ENCODE assay signal across 19 cellular contexts in genomic region chr2:26020214-26020613, GRCh38. TPM values are rescaled to one million over a fixed set of nuclear protein-coding genes. Genes with fewer than 3 reads are reported as not detected.
DNase-seq lines count a peak whose midpoint lies in the region; ATAC-seq, FAIRE-seq and TF ChIP-seq lines count a peak whose summit lies in the region.
"Had no signal": no experiment of that assay in that cellular context is flagged by ENCODE, and none has a peak within 500 bp of the region (broad histone marks: within the 10 kb centered on the region; RNA-seq: fewer than 3 reads in every experiment).

No MANE protein-coding gene starts in this region.

- H3K27ac ChIP-seq in A549 (peak overlapping the region; percentile 73 to 93), RWPE1 (peak overlapping the region; percentile 91), esophagus squamous epithelium (peak overlapping the region; percentile 32 to 93 (median 86)), pancreas (peak overlapping the region in 3 of 4 donors; percentile 33 to 91 (median 70))
- H3K27ac ChIP-seq: BLaER1 had no signal

- H3K9me3 ChIP-seq in A549 (peaks cover 7% of the 10 kb centered on the region; the same call in 1 of the 3 replicates), esophagus squamous epithelium (no peaks in the 10 kb centered on the region), pancreas (no peaks in the 10 kb centered on the region)

- peak overlapping the region; percentile 6 for H3K4me2 ChIP-seq in A549
- H3K4me2 ChIP-seq: BLaER1 had no signal

- ATAC-seq in A549 (no peak), pancreas (peak in 3 of 4 donors; percentile 22 to 52 (median 30))

- no peaks in the 10 kb centered on the region for H3K36me3 ChIP-seq in esophagus squamous epithelium
- H3K36me3 ChIP-seq in pancreas: no peaks in the 10 kb centered on the region
- H3K36me3 ChIP-seq: BLaER1 had no signal

- no peak for TF ChIP-seq POLR2A in A549 (IDR thresholded peaks at IDR 0.05; ENCODE audit: low read length)
- TF ChIP-seq POLR2A in esophagus squamous epithelium (IDR thresholded peaks at IDR 0.05): no peak

- H3K4me3 ChIP-seq in A549: no peak overlapping the region
- no peak overlapping the region for H3K4me3 ChIP-seq in esophagus squamous epithelium
- no peak overlapping the region for H3K4me3 ChIP-seq in pancreas
- H3K4me3 ChIP-seq: BLaER1 had no signal

- WGBS in A549 (ENCODE audit: missing lambda C conversion rate): 67% methylated on average over 4 of the region's 4 CpGs
- WGBS in esophagus squamous epithelium, 2 donors: 44 to 62% methylated on average over 4 of the region's 4 CpGs
- WGBS in pancreas, 2 donors: 48 to 55% methylated on average over 4 of the region's 4 CpGs

- intact Hi-C loops in esophagus squamous epithelium (cut with DNase I): no loop called here
- intact Hi-C loops in pancreas (cut with DNase I): no loop called here

- no peak for TF ChIP-seq CTCF in A549 (IDR thresholded peaks at IDR 0.05)
- no peak for TF ChIP-seq CTCF in RWPE1 (conservative IDR thresholded peaks at IDR 0.05; ENCODE audit: low read depth)
- TF ChIP-seq CTCF in esophagus squamous epithelium (IDR thresholded peaks at IDR 0.05): no peak
- no peak for TF ChIP-seq CTCF in pancreas (IDR thresholded peaks at IDR 0.05)

- H3K4me1 ChIP-seq in A549: peaks cover 57% of the 10 kb centered on the region
- peaks cover 20 to 56% (median 24%) of the 10 kb centered on the region in 3 donors for H3K4me1 ChIP-seq in esophagus squamous epithelium
- peaks cover 0 to 23% (median 10%) of the 10 kb centered on the region in 3 donors for H3K4me1 ChIP-seq in pancreas
- H3K4me1 ChIP-seq: BLaER1 had no signal

- POLR2A ChIA-PET in A549 (lab: Yijun Ruan, JAX): no interaction called here
- POLR2A ChIA-PET in RWPE1 (lab: Yijun Ruan, JAX; ENCODE audit: low non-redundant PET): no interaction called here

- FAIRE-seq in A549 (lab: Jason Lieb, UNC): no peak
- FAIRE-seq in pancreas (lab: Jason Lieb, UNC): no peak
- FAIRE-seq: H54 had no signal

- no peaks in the 10 kb centered on the region for H3K27me3 ChIP-seq in esophagus squamous epithelium
- no peaks in the 10 kb centered on the region for H3K27me3 ChIP-seq in pancreas
- H3K27me3 ChIP-seq: BLaER1 had no signal

- CTCF ChIA-PET in A549 (lab: Yijun Ruan, JAX) (interaction anchor here (0.9 to 6.3 kb wide), 4 partner anchors 9 to 125 kb away, joined by 3 to 52 read pairs (median 7); partner anchors contain the start of gene RAB10), RWPE1 (lab: Yijun Ruan, JAX) (no interaction called here)

- TF ChIP-seq RAD21 in A549 (conservative IDR thresholded peaks at IDR 0.05 in 1 of 2, IDR thresholded peaks at IDR 0.05 in 1 of 2): no peak

- no peak for TF ChIP-seq EP300 in A549 (IDR thresholded peaks at IDR 0.05)

- no peak for DNase-seq in A549 (ENCODE audit: low read depth in 1 of 2, low spot score in 1 of 2)
- DNase-seq in RWPE1 (ENCODE audit: low spot score): no peak
- no peak for DNase-seq in esophagus squamous epithelium (lab: John Stamatoyannopoulos, UW)
- no peak for DNase-seq in pancreas
- DNase-seq in anterior cingulate cortex (lab: John Stamatoyannopoulos, UW): no peak
- no peak for DNase-seq in DMS79 (lab: John Stamatoyannopoulos, UW)
- no peak for DNase-seq in cortex of kidney (lab: John Stamatoyannopoulos, UW)
- no peak for DNase-seq in RKO (ENCODE audit: low spot score)
- DNase-seq: 8988T; GF-D8; MV-4-11; NCI-H1417 treated with DMSO at 0.1 percent for 48 hours; NCI-H1930; NCI-H2171 treated with DMSO at 0.1 percent for 48 hours; NCI-H446 treated with DMSO at 0.1 percent for 48 hours; NK-92 treated with Interleukin-12 subunit alpha and Interleukin-12 subunit beta, amount 100 ng/mL, for 24 hours; OCI-M1 had no signal

TF ChIP-seq in A549, 52 proteins besides CTCF, POLR2A, EP300 and RAD21:
- TF ChIP-seq KDM1A (IDR thresholded peaks at IDR 0.05; ENCODE audit: low read depth) (no peak), NPAS2 (CRISPR knock-in tag; IDR thresholded peaks at IDR 0.05; ENCODE audit: borderline replicate concordance) (no peak), CEBPB (IDR thresholded peaks at IDR 0.05) (no peak), FOSL2 (IDR thresholded peaks at IDR 0.05) (no peak), FOSL2 (CRISPR knock-in tag; IDR thresholded peaks at IDR 0.05) (no peak), FOSB (CRISPR knock-in tag; IDR thresholded peaks at IDR 0.05) (no peak), HEYL (CRISPR knock-in tag; IDR thresholded peaks at IDR 0.05) (no peak), JUN (IDR thresholded peaks at IDR 0.05) (no peak), CHD2 (IDR thresholded peaks at IDR 0.05; ENCODE audit: low read length, partially characterized antibody) (no peak), RARB (CRISPR knock-in tag; IDR thresholded peaks at IDR 0.05) (no peak)
- TF ChIP-seq, protein P1, sequence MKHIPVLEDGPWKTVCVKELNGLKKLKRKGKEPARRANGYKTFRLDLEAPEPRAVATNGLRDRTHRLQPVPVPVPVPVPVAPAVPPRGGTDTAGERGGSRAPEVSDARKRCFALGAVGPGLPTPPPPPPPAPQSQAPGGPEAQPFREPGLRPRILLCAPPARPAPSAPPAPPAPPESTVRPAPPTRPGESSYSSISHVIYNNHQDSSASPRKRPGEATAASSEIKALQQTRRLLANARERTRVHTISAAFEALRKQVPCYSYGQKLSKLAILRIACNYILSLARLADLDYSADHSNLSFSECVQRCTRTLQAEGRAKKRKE (CRISPR knock-in tag; IDR thresholded peaks at IDR 0.05; ENCODE audit: low read depth): no peak
- TF ChIP-seq, protein P2, sequence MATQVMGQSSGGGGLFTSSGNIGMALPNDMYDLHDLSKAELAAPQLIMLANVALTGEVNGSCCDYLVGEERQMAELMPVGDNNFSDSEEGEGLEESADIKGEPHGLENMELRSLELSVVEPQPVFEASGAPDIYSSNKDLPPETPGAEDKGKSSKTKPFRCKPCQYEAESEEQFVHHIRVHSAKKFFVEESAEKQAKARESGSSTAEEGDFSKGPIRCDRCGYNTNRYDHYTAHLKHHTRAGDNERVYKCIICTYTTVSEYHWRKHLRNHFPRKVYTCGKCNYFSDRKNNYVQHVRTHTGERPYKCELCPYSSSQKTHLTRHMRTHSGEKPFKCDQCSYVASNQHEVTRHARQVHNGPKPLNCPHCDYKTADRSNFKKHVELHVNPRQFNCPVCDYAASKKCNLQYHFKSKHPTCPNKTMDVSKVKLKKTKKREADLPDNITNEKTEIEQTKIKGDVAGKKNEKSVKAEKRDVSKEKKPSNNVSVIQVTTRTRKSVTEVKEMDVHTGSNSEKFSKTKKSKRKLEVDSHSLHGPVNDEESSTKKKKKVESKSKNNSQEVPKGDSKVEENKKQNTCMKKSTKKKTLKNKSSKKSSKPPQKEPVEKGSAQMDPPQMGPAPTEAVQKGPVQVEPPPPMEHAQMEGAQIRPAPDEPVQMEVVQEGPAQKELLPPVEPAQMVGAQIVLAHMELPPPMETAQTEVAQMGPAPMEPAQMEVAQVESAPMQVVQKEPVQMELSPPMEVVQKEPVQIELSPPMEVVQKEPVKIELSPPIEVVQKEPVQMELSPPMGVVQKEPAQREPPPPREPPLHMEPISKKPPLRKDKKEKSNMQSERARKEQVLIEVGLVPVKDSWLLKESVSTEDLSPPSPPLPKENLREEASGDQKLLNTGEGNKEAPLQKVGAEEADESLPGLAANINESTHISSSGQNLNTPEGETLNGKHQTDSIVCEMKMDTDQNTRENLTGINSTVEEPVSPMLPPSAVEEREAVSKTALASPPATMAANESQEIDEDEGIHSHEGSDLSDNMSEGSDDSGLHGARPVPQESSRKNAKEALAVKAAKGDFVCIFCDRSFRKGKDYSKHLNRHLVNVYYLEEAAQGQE (IDR thresholded peaks at IDR 0.05): no peak
TF ChIP-seq in A549: peak in this region for 0.

RNA-seq across cellular contexts. Expression of gene RAB10, which starts 13.7 kb away (rescaled TPM):
- polyA plus RNA-seq in A549 (2011; rRNA removed) (332 and 692 TPM in 2 replicates), A549 (2017; fragmentation: RNase III; extraction: RNeasy Plus Mini Kit Qiagen cat#74134 plus additional on column Dnase treatment) (256 to 289 TPM (median 272 TPM) in 3 replicates), pancreas (10 to 100 TPM; 16.5 to 29.1 TPM)
- polyA plus RNA-seq in A549 (2012; cell fraction: cytosol; rRNA removed): 132 and 139 TPM in 2 replicates
- polyA plus RNA-seq in A549 (2012; cell fraction: nucleus; rRNA removed): 112 and 147 TPM in 2 replicates
- polyA minus RNA-seq in A549 (2011; rRNA and poly(A)+ RNA removed): 108 and 123 TPM in 2 replicates
- total RNA-seq in esophagus squamous epithelium (100 to 1,000 TPM; 214 to 388 (median 335) TPM), pancreas (10 to 100 TPM; 27.4 to 62.9 (median 50.0) TPM)

RNA-seq across cellular contexts. Expression of gene KIF3C, which starts 37.9 kb away (rescaled TPM):
- polyA plus RNA-seq in A549 (2011; rRNA removed) (17.1 and 20.1 TPM in 2 replicates), A549 (2017; fragmentation: RNase III; extraction: RNeasy Plus Mini Kit Qiagen cat#74134 plus additional on column Dnase treatment) (57.4 to 80.8 TPM (median 77.4 TPM) in 3 replicates), pancreas (1 to 10 TPM; 1.6 to 4.6 TPM)
- 18.2 and 20.9 TPM in 2 replicates for polyA plus RNA-seq in A549 (2012; cell fraction: cytosol; rRNA removed)
- polyA plus RNA-seq in A549 (2012; cell fraction: nucleus; rRNA removed): 20.5 and 20.6 TPM in 2 replicates
- 34.3 and 36.5 TPM in 2 replicates for polyA minus RNA-seq in A549 (2011; rRNA and poly(A)+ RNA removed)
- total RNA-seq in esophagus squamous epithelium (1 to 10 TPM; 1.3 to 3.4 (median 1.8) TPM), pancreas (1 to 10 TPM in 5 of 6 donors, under 1 TPM in 1; 0.38 to 8.2 (median 2.0) TPM)

Comparison
In these comparisons a context has a peak if more than half of its experiments do, and no peak if none do; other contexts are left out.
1. ATAC-seq: peak in pancreas (3 of 4); none in A549 (0 of 2).
2. Peak in every context shown above with its lines, with median percentiles within 50 percentile points of each other: H3K27ac ChIP-seq.